ENCODE assay signal across 8 cellular contexts in the genomic region with DNA sequence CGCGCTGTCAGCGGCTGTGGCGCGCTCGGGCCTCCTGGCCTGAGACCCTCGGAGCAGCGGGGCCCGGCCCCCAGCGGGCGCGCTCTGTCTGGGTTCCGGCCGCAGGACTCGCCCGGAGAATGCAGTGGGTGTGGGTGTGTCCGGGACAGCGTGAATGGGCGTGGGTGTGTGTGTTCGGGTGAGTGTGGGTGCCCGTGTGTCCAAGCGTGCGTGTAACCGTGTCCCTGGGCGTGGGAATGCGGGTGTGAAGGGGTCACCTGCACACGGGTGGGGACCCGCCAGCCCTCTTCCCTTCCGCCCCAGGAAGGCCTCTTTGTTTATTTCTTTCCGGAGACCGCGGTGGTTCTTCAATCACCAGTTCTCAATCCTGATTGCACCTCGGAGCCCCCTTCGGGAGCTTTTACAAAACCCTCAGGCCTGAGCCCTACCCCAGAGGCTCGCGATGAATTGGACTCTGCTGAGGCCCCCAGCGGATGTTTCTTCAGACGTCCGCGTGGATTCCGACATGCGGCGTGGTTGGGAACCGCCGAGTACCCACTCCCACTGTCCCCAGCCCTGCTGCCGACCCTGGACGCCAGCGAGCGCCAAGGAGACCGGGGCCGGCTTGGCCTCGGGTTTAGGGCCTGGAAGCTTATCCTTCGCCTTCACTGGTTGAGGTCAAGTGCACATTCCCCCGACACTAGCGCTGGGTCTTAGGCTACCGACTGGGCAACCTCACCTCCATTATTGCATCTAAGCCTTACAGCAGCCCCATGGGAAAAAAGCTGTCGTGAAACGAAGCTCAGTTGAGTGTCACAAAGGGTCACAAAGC.
A peak's percentile ranks its signal among the peaks of the same experiment; 100 is the strongest.
DNase-seq lines count a peak whose midpoint lies in the region; ATAC-seq and TF ChIP-seq lines count a peak whose summit lies in the region.

No MANE protein-coding gene starts in this region.

- H3K27ac ChIP-seq in BLaER1 treated with 17β-estradiol and CSF1 and Interleukin-3, amounts not matched to agents 10 nM and 100 nM = peak overlapping the region in 10 of 11 experiments; percentile 49 to 96 (median 92); a peak in 19 of 22 replicates
- H3K27ac ChIP-seq in HUES48 (ENCODE audit: low read depth, low read length) (peak overlapping the region; percentile 62), coronary artery (peak overlapping the region; percentile 20 to 48)

- H3K4me3 ChIP-seq in BLaER1 treated with 17β-estradiol and CSF1 and Interleukin-3, amounts not matched to agents 10 nM and 100 nM = peak overlapping the region; percentile 61 to 80 (median 69)
- peak overlapping the region; percentile 64 for H3K4me3 ChIP-seq in HUES48 (ENCODE audit: low read depth, low read length)
- peak overlapping the region; percentile 73 for H3K4me3 ChIP-seq in coronary artery
- peak overlapping the region; percentile 29 for H3K4me3 ChIP-seq in mucosa of stomach (ENCODE audit: low read length)

- H3K36me3 ChIP-seq in BLaER1 treated with 17β-estradiol and CSF1 and Interleukin-3, amounts not matched to agents 10 nM and 100 nM = no peaks in the 10 kb centered on the region
- no peaks in the 10 kb centered on the region for H3K36me3 ChIP-seq in HUES48 (ENCODE audit: control insufficient read depth, insufficient read depth, low read length)
- H3K36me3 ChIP-seq in mucosa of stomach (ENCODE audit: control insufficient read depth, insufficient read depth, low read length) = no peaks in the 10 kb centered on the region

- peaks cover 0 to 31% (median 0%) of the 10 kb centered on the region in 11 experiments; a peak in 5 of 22 replicates for H3K27me3 ChIP-seq in BLaER1 treated with 17β-estradiol and CSF1 and Interleukin-3, amounts not matched to agents 10 nM and 100 nM
- peaks cover 42% of the 10 kb centered on the region for H3K27me3 ChIP-seq in HUES48 (ENCODE audit: control insufficient read depth, insufficient read depth, low read length)
- H3K27me3 ChIP-seq in mucosa of stomach (ENCODE audit: control insufficient read depth, insufficient read depth, low read length) = peaks cover 24% of the 10 kb centered on the region

- H3K4me1 ChIP-seq in BLaER1 treated with 17β-estradiol and CSF1 and Interleukin-3, amounts not matched to agents 10 nM and 100 nM = peaks cover 27 to 60% (median 50%) of the 10 kb centered on the region in 10 experiments
- H3K4me1 ChIP-seq in HUES48 (ENCODE audit: control insufficient read depth, insufficient read depth, low read length) (peaks cover 15% of the 10 kb centered on the region), mucosa of stomach (ENCODE audit: control insufficient read depth, insufficient read depth, low read length) (peaks cover 23% of the 10 kb centered on the region)

- H4K20me1 ChIP-seq in BLaER1 treated with 17β-estradiol and CSF1 and Interleukin-3, amounts not matched to agents 10 nM and 100 nM = no peaks in the 10 kb centered on the region

- H3K9me3 ChIP-seq in BLaER1 treated with 17β-estradiol and CSF1 and Interleukin-3, amounts not matched to agents 10 nM and 100 nM (replicated peaks in 1 of 11) = no peaks in the 10 kb centered on the region
- no peaks in the 10 kb centered on the region for H3K9me3 ChIP-seq in HUES48 (ENCODE audit: control insufficient read depth, insufficient read depth, low read length)
- no peaks in the 10 kb centered on the region for H3K9me3 ChIP-seq in mucosa of stomach (ENCODE audit: control insufficient read depth, low read length)

- TF ChIP-seq POLR2A in GM18505 (IDR thresholded peaks at IDR 0.05; ENCODE audit: borderline replicate concordance, extremely low read depth, insufficient read depth, insufficient read length) = no peak

- H3K4me2 ChIP-seq in BLaER1 treated with 17β-estradiol and CSF1 and Interleukin-3, amounts not matched to agents 10 nM and 100 nM = peak overlapping the region; percentile 88 to 99 (median 95)

- no peak for ATAC-seq in HG02623 (IDR thresholded peaks at IDR 0.05; ENCODE audit: unreplicated experiment)
- no peak for ATAC-seq in GM18505 (IDR thresholded peaks at IDR 0.05; ENCODE audit: unreplicated experiment)

- DNase-seq in coronary artery (ENCODE audit: low spot score) = no peak
- DNase-seq in SHP77 (lab: John Stamatoyannopoulos, UW) = no peak
- no peak for DNase-seq in NCI-H446 treated with DMSO at 0.1 percent for 48 hours (lab: John Stamatoyannopoulos, UW)

- TF ChIP-seq CTCF in coronary artery (IDR thresholded peaks at IDR 0.05) = no peak

- peak overlapping the region; percentile 64 to 93 (median 88); a peak in 21 of 22 replicates for H3K9ac ChIP-seq in BLaER1 treated with 17β-estradiol and CSF1 and Interleukin-3, amounts not matched to agents 10 nM and 100 nM
- H3K9ac ChIP-seq in HUES48 (ENCODE audit: low read depth, low read length) (peak overlapping the region; percentile 53; the same call in 1 of the 2 replicates), mucosa of stomach (ENCODE audit: low read length) (peak overlapping the region; percentile 66)

Comparison
In these comparisons a context has a peak if more than half of its experiments do, and no peak if none do; other contexts are left out.
1. H3K27ac ChIP-seq: peak in every context shown above with its lines; median percentile 92 in BLaER1 treated with 17β-estradiol and CSF1 and Interleukin-3, amounts not matched to agents 10 nM and 100 nM; 62 in HUES48; 34 in coronary artery.